22 cellular contexts compared by ENCODE assay signal in the genomic region with DNA sequence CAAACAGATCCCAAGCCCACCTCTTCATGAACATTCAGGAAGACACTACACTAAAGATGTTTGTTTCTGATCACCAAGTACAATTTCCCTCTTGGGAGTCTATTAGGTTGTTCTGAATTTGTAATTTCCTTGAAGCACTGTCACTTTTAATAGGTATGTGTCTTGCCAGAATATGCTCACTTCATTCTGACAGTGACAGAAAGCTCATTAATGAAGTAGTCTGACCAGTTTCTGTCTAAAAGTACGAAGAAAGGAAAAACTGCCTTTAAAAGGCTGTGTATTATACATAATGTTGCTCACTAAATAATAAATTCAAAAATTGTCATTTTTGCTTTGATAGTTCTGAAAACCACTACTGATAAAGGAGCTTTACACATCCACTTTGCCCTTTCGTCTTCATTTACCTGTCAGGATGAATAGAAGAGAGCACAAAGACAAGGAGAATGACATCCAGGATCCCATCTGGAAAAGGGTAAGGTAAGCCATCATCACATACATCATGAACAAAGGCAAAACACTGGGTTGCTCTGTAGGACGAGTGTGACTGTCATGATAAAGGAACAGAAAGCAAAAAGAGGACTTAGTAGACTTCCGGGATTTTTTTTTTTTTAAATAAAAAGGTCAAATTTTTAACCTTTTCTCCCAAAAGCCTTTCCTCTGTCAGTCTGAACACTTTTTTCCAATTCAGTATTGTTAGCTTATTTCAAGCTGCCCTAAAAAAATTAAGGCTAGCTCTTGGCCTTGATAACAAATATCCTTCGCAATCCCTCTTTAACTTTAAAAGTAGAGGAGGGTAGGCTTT.
DNase-seq lines count a peak whose midpoint lies in the region; ATAC-seq and TF ChIP-seq lines count a peak whose summit lies in the region.
"Had no signal": no experiment of that assay in that cellular context is flagged by ENCODE, and none has a peak within 500 bp of the region (broad histone marks: within the 10 kb centered on the region; RNA-seq: fewer than 3 reads in every experiment).

No MANE protein-coding gene starts in this region.

- H3K27me3 ChIP-seq in Karpas-422 (ENCODE audit: low read length) (no peaks in the 10 kb centered on the region), BE2C (no peaks in the 10 kb centered on the region), upper lobe of left lung (no peaks in the 10 kb centered on the region)
- H3K27me3 ChIP-seq: breast epithelium, stomach, tibial nerve had no signal

- TF ChIP-seq EP300 in upper lobe of left lung (IDR thresholded peaks at IDR 0.05), result no peak

- H3K9me3 ChIP-seq in Karpas-422 (ENCODE audit: low read length) (no peaks in the 10 kb centered on the region), BE2C (no peaks in the 10 kb centered on the region), upper lobe of left lung (no peaks in the 10 kb centered on the region)
- H3K9me3 ChIP-seq: A549, breast epithelium, stomach, tibial nerve had no signal

- no peaks in the 10 kb centered on the region for H3K36me3 ChIP-seq in Karpas-422 (ENCODE audit: insufficient read depth, low read length)
- H3K36me3 ChIP-seq in BE2C, result no peaks in the 10 kb centered on the region
- no peaks in the 10 kb centered on the region for H3K36me3 ChIP-seq in upper lobe of left lung
- H3K36me3 ChIP-seq: breast epithelium, tibial nerve had no signal

- peaks cover 36% of the 10 kb centered on the region for H3K4me1 Mint-ChIP-seq in activated T-cell treated with anti-CD3 and anti-CD28 coated beads, Interleukin-2, amount 50 U/mL, for 72 hours (ENCODE audit: low read depth)
- peaks cover 16% of the 10 kb centered on the region for H3K4me1 Mint-ChIP-seq in activated T-helper 17 cell treated with anti-CD3 and anti-CD28 coated beads, Interleukin-2, amount 50 U/mL, for 72 hours
- H3K4me1 Mint-ChIP-seq in stimulated activated naive B cell treated with anti-CD40 and anti-IgM and Interleukin-4, amounts not matched to agents 10 μg/mL and 1 μg/mL and 100 μg/mL, for 72 hours, result peaks cover 44 to 79% of the 10 kb centered on the region in 2 donors

- 88% methylated on average over 5 of the region's 5 CpGs for WGBS in upper lobe of left lung, 2 donors

- no peak for TF ChIP-seq POLR2A in upper lobe of left lung (IDR thresholded peaks at IDR 0.05)

- H2AFZ ChIP-seq in Karpas-422 (ENCODE audit: low read length), result peak overlapping the region; percentile 17; the same call in 1 of the 2 replicates

- H3K4me1 ChIP-seq in Karpas-422 (ENCODE audit: low read length) (peaks cover 35% of the 10 kb centered on the region), BE2C (no peaks in the 10 kb centered on the region), upper lobe of left lung (no peaks in the 10 kb centered on the region)
- H3K4me1 ChIP-seq: A549, breast epithelium, tibial nerve had no signal

- no peak for ATAC-seq in activated T-cell treated with anti-CD3 and anti-CD28 coated beads, Interleukin-2, amount 50 U/mL, for 72 hours (replicated peaks in 1 of 2)
- ATAC-seq in activated T-helper 17 cell treated with anti-CD3 and anti-CD28 coated beads, Interleukin-2, amount 50 U/mL, for 72 hours (replicated peaks), result no peak
- peak; percentile 75 to 80 for ATAC-seq in stimulated activated naive B cell treated with anti-CD40 and anti-IgM and Interleukin-4, amounts not matched to agents 10 μg/mL and 1 μg/mL and 100 μg/mL, for 72 hours (replicated peaks)
- ATAC-seq in GM18868 (IDR thresholded peaks at IDR 0.05; ENCODE audit: unreplicated experiment), result no peak
- ATAC-seq in upper lobe of left lung (ENCODE audit: low FRiP score in 2 of 2), result no peak
- ATAC-seq: A549 had no signal

- H3K36me3 Mint-ChIP-seq in activated T-cell treated with anti-CD3 and anti-CD28 coated beads, Interleukin-2, amount 50 U/mL, for 72 hours (ENCODE audit: insufficient read depth in 2 of 2), result peaks cover 5 to 6% of the 10 kb centered on the region in 2 donors
- H3K36me3 Mint-ChIP-seq in activated T-helper 17 cell treated with anti-CD3 and anti-CD28 coated beads, Interleukin-2, amount 50 U/mL, for 72 hours (ENCODE audit: low read depth), result peaks cover 9% of the 10 kb centered on the region
- H3K36me3 Mint-ChIP-seq in stimulated activated naive B cell treated with anti-CD40 and anti-IgM and Interleukin-4, amounts not matched to agents 10 μg/mL and 1 μg/mL and 100 μg/mL, for 72 hours, result peaks cover 28 to 56% of the 10 kb centered on the region in 2 donors

- peak overlapping the region in 1 of 2 donors; percentile 47 for H3K4me3 Mint-ChIP-seq in activated T-cell treated with anti-CD3 and anti-CD28 coated beads, Interleukin-2, amount 50 U/mL, for 72 hours
- H3K4me3 Mint-ChIP-seq in activated T-helper 17 cell treated with anti-CD3 and anti-CD28 coated beads, Interleukin-2, amount 50 U/mL, for 72 hours, result peak overlapping the region; percentile 59
- H3K4me3 Mint-ChIP-seq in stimulated activated naive B cell treated with anti-CD40 and anti-IgM and Interleukin-4, amounts not matched to agents 10 μg/mL and 1 μg/mL and 100 μg/mL, for 72 hours, result peak overlapping the region; percentile 62 to 70

- DNase-seq in activated T-cell treated with anti-CD3 and anti-CD28 coated beads, Interleukin-2, amount 50 U/mL, for 72 hours, result no peak
- no peak for DNase-seq in activated T-cell treated with anti-CD3 and anti-CD28 coated beads, Interleukin-2, amount 50 U/mL, for 48 hours
- no peak for DNase-seq in Karpas-422
- no peak for DNase-seq in stimulated activated naive B cell treated with anti-CD40 and anti-IgM and Interleukin-4, amounts not matched to agents 10 μg/mL and 1 μg/mL and 100 μg/mL, for 72 hours
- DNase-seq in BE2C, result no peak
- DNase-seq in upper lobe of left lung, result no peak
- DNase-seq: activated effector memory CD4-positive, alpha-beta T cell treated with Interleukin-2 at 50 U/mL for 16 hours; amniotic stem cell; cortex of kidney; KBM-7; NCI-H146; NCI-H510A treated with DMSO at 0.1 percent for 48 hours; occipital lobe; small intestine; stimulated activated CD4-positive, alpha-beta T cell treated with anti-CD3 and anti-CD28 coated beads, Interleukin-2, amount 100 ng/mL, for 48 hours; stomach had no signal

- no peaks in the 10 kb centered on the region for H4K20me1 ChIP-seq in Karpas-422 (ENCODE audit: insufficient read depth, low read depth, low read length)

- 0 out of 2 replicates have a peak overlapping the region, but pooled peaks have one; percentile 10 for H3K4me3 ChIP-seq in Karpas-422 (ENCODE audit: low read length)
- no peak overlapping the region for H3K4me3 ChIP-seq in BE2C (ENCODE audit: low read depth, low read length)
- H3K4me3 ChIP-seq in upper lobe of left lung, result no peak overlapping the region
- H3K4me3 ChIP-seq: A549, breast epithelium, lung, stomach, tibial nerve had no signal

- no peaks in the 10 kb centered on the region for H3K27me3 Mint-ChIP-seq in activated T-cell treated with anti-CD3 and anti-CD28 coated beads, Interleukin-2, amount 50 U/mL, for 72 hours (ENCODE audit: low read depth)
- no peaks in the 10 kb centered on the region for H3K27me3 Mint-ChIP-seq in activated T-helper 17 cell treated with anti-CD3 and anti-CD28 coated beads, Interleukin-2, amount 50 U/mL, for 72 hours
- no peaks in the 10 kb centered on the region for H3K27me3 Mint-ChIP-seq in stimulated activated naive B cell treated with anti-CD40 and anti-IgM and Interleukin-4, amounts not matched to agents 10 μg/mL and 1 μg/mL and 100 μg/mL, for 72 hours

- H3K4me2 ChIP-seq in Karpas-422 (ENCODE audit: low read depth, low read length, poor library complexity, severe bottlenecking), result peak overlapping the region; percentile 43
- H3K4me2 ChIP-seq: A549 had no signal

- H3K27ac Mint-ChIP-seq in activated T-cell treated with anti-CD3 and anti-CD28 coated beads, Interleukin-2, amount 50 U/mL, for 72 hours, result peak overlapping the region; percentile 87
- peak overlapping the region; percentile 79 for H3K27ac Mint-ChIP-seq in activated T-helper 17 cell treated with anti-CD3 and anti-CD28 coated beads, Interleukin-2, amount 50 U/mL, for 72 hours
- peak overlapping the region; percentile 95 for H3K27ac Mint-ChIP-seq in stimulated activated naive B cell treated with anti-CD40 and anti-IgM and Interleukin-4, amounts not matched to agents 10 μg/mL and 1 μg/mL and 100 μg/mL, for 72 hours

- no peak overlapping the region for H3K9ac ChIP-seq in Karpas-422 (ENCODE audit: low read length)

- TF ChIP-seq CTCF in BE2C (IDR thresholded peaks at IDR 0.05; ENCODE audit: low read depth, low read length) (no peak), upper lobe of left lung (IDR thresholded peaks at IDR 0.05) (no peak)

- H3K79me2 ChIP-seq in Karpas-422 (ENCODE audit: low read length), result no peaks in the 10 kb centered on the region

- H3K27ac ChIP-seq in Karpas-422 (ENCODE audit: low read length), result peak overlapping the region; percentile 43
- H3K27ac ChIP-seq in upper lobe of left lung, result no peak overlapping the region
- H3K27ac ChIP-seq: A549, breast epithelium, stomach, tibial nerve had no signal

- peaks cover 0 to 2% of the 10 kb centered on the region in 2 donors for H3K9me3 Mint-ChIP-seq in activated T-cell treated with anti-CD3 and anti-CD28 coated beads, Interleukin-2, amount 50 U/mL, for 72 hours
- no peaks in the 10 kb centered on the region for H3K9me3 Mint-ChIP-seq in activated T-helper 17 cell treated with anti-CD3 and anti-CD28 coated beads, Interleukin-2, amount 50 U/mL, for 72 hours
- peaks cover 0 to 5% of the 10 kb centered on the region in 2 donors for H3K9me3 Mint-ChIP-seq in stimulated activated naive B cell treated with anti-CD40 and anti-IgM and Interleukin-4, amounts not matched to agents 10 μg/mL and 1 μg/mL and 100 μg/mL, for 72 hours

- H3K9me2 ChIP-seq in Karpas-422 (replicated peaks; ENCODE audit: insufficient read depth, low read length), result no peaks in the 10 kb centered on the region

Comparison
In these comparisons a context has a peak if more than half of its experiments do, and no peak if none do; other contexts are left out.
1. ATAC-seq: peak in stimulated activated naive B cell treated with anti-CD40 and anti-IgM and Interleukin-4, amounts not matched to agents 10 μg/mL and 1 μg/mL and 100 μg/mL, for 72 hours (2 of 2); none in activated T-cell treated with anti-CD3 and anti-CD28 coated beads, Interleukin-2, amount 50 U/mL, for 72 hours (0 of 2), activated T-helper 17 cell treated with anti-CD3 and anti-CD28 coated beads, Interleukin-2, amount 50 U/mL, for 72 hours (single experiment), GM18868 (single experiment) and upper lobe of left lung (0 of 2).
2. Peak in every context shown above with its lines, with median percentiles within 50 percentile points of each other: H3K27ac Mint-ChIP-seq.